ENCODE assay signal across 9 cellular contexts in genomic region chr1:52055854-52056109, GRCh38. TPM values are rescaled to one million over a fixed set of nuclear protein-coding genes. Genes with fewer than 3 reads are reported as not detected.
DNase-seq lines count a peak whose midpoint lies in the region; ATAC-seq, FAIRE-seq and TF ChIP-seq lines count a peak whose summit lies in the region.
"Had no signal": no experiment of that assay in that cellular context is flagged by ENCODE, and none has a peak within 500 bp of the region (broad histone marks: within the 10 kb centered on the region; RNA-seq: fewer than 3 reads in every experiment).

No MANE protein-coding gene starts in this region.

- ATAC-seq in K562 (no peak), memory B cell (ENCODE audit: low read depth) (no peak), upper lobe of left lung (ENCODE audit: low FRiP score in 2 of 2) (no peak)

- H3K4me1 ChIP-seq in K562 (replicated peaks in 1 of 2; ENCODE audit: control insufficient read depth in 2 of 2, insufficient read depth in 2 of 2, low read length in 2 of 2) (peaks cover 5 to 16% of the 10 kb centered on the region in 2 experiments), upper lobe of left lung (peaks cover 28 to 49% (median 35%) of the 10 kb centered on the region in 4 donors)

- TF ChIP-seq EP300 in K562 (IDR thresholded peaks at IDR 0.05; ENCODE audit: low read length) (no peak), upper lobe of left lung (IDR thresholded peaks at IDR 0.05) (no peak)

- peak overlapping the region in 1 of 2 experiments; percentile 93; a peak in 2 of 4 replicates for H3K9ac ChIP-seq in K562 (ENCODE audit: insufficient read depth in 1 of 2, low read depth in 2 of 2, low read length in 2 of 2)

- CTCF ChIA-PET in activated naive CD4-positive, alpha-beta T cell treated with anti-CD3 and anti-CD28 coated beads, Interleukin-2, amount 10 ng/mL, durations not matched to agents 7 days and 5 days (lab: Charles Lee), result no interaction called here
- CTCF ChIA-PET in K562 (lab: Yijun Ruan, JAX; ENCODE audit: low intra/inter-chr PET ratio), result no interaction called here

- peaks cover 55% of the 10 kb centered on the region for H3K4me1 Mint-ChIP-seq in activated naive CD4-positive, alpha-beta T cell treated with anti-CD3 and anti-CD28 coated beads, Interleukin-2, amount 10 ng/mL, durations not matched to agents 7 days and 5 days
- H3K4me1 Mint-ChIP-seq in memory B cell, result peaks cover 38% of the 10 kb centered on the region

- peak overlapping the region; percentile 93 for H3K4me3 Mint-ChIP-seq in activated naive CD4-positive, alpha-beta T cell treated with anti-CD3 and anti-CD28 coated beads, Interleukin-2, amount 10 ng/mL, durations not matched to agents 7 days and 5 days
- peak overlapping the region; percentile 92 for H3K4me3 Mint-ChIP-seq in memory B cell

- BruUV-seq in K562 (replicated peaks; lab: Mats Ljungman, UMichigan), result no TSS peak

- peaks cover 77% of the 10 kb centered on the region for H3K79me2 ChIP-seq in K562 (ENCODE audit: control insufficient read depth, insufficient read depth, low read length)

- no peaks in the 10 kb centered on the region for H3K9me3 Mint-ChIP-seq in activated naive CD4-positive, alpha-beta T cell treated with anti-CD3 and anti-CD28 coated beads, Interleukin-2, amount 10 ng/mL, durations not matched to agents 7 days and 5 days
- no peaks in the 10 kb centered on the region for H3K9me3 Mint-ChIP-seq in memory B cell

- peak overlapping the region; percentile 86 for H2AFZ ChIP-seq in K562 (ENCODE audit: low read depth, low read length)

- intact Hi-C loops in K562 (cut with micrococcal nuclease), result loop anchor here (1.0 to 5.0 kb wide), 2 partner anchors 23 to 497 kb away; partner anchors contain the start of gene TUT4

- H4K20me1 ChIP-seq in K562 (replicated peaks; ENCODE audit: control insufficient read depth, insufficient read depth, low read length), result no peaks in the 10 kb centered on the region

- no peak for FAIRE-seq in K562 (lab: Jason Lieb, UNC)
- FAIRE-seq: colon had no signal

- peak overlapping the region; percentile 99 for H3K4me2 ChIP-seq in K562 (ENCODE audit: insufficient read depth, low read length)

- POLR2A ChIA-PET in K562 (lab: Yijun Ruan, JAX), result interaction anchor here (0.7 to 3.8 kb wide), 17 partner anchors 9 to 384 kb away, joined by 3 to 32 read pairs (median 3); partner anchors contain the start of genes ORC1 and PRPF38A

- no peak for DNase-seq in activated naive CD4-positive, alpha-beta T cell treated with anti-CD3 and anti-CD28 coated beads, Interleukin-2, amount 10 ng/mL, durations not matched to agents 7 days and 5 days
- DNase-seq in activated naive CD4-positive, alpha-beta T cell treated with anti-CD3 and anti-CD28 coated beads, Interleukin-2, amount 50 U/mL, for 16 hours, result no peak
- DNase-seq in K562 (ENCODE audit: extremely low read depth in 1 of 4, low spot score in 3 of 4) (no peak), memory B cell (ENCODE audit: low spot score in 2 of 2) (no peak), upper lobe of left lung (no peak), NK-92 (lab: John Stamatoyannopoulos, UW; ENCODE audit: unreplicated experiment) (no peak), G401 (ENCODE audit: low spot score) (no peak), NCI-H187 treated with DMSO at 0.1 percent for 48 hours (lab: John Stamatoyannopoulos, UW) (no peak)

- peaks cover 29% of the 10 kb centered on the region for H3K36me3 Mint-ChIP-seq in activated naive CD4-positive, alpha-beta T cell treated with anti-CD3 and anti-CD28 coated beads, Interleukin-2, amount 10 ng/mL, durations not matched to agents 7 days and 5 days
- peaks cover 4% of the 10 kb centered on the region for H3K36me3 Mint-ChIP-seq in memory B cell

- WGBS in K562 (ENCODE audit: insufficient coverage, low coverage, missing lambda C conversion rate), result 2% methylated on average over 6 of the region's 6 CpGs
- WGBS in upper lobe of left lung, 2 donors, result 0 to 1% methylated on average over 6 of the region's 6 CpGs

- H3K27ac ChIP-seq in K562 (ENCODE audit: extremely low read depth, low read depth, low read length), result peak overlapping the region; percentile 94
- peak overlapping the region; percentile 92 to 95 (median 94) for H3K27ac ChIP-seq in upper lobe of left lung

- peaks cover 45% of the 10 kb centered on the region for H3K36me3 ChIP-seq in K562 (ENCODE audit: control insufficient read depth, insufficient read depth, low read length)
- peaks cover 4 to 22% (median 9%) of the 10 kb centered on the region in 4 donors for H3K36me3 ChIP-seq in upper lobe of left lung

- H3K4me3 ChIP-seq in K562 (peak overlapping the region; percentile 83), upper lobe of left lung (peak overlapping the region; percentile 73 to 90 (median 82))

- TF ChIP-seq POLR2A in K562 (conservative IDR thresholded peaks at IDR 0.05) (no peak), upper lobe of left lung (IDR thresholded peaks at IDR 0.05) (no peak)

- no peaks in the 10 kb centered on the region for H3K27me3 Mint-ChIP-seq in activated naive CD4-positive, alpha-beta T cell treated with anti-CD3 and anti-CD28 coated beads, Interleukin-2, amount 10 ng/mL, durations not matched to agents 7 days and 5 days
- H3K27me3 Mint-ChIP-seq in memory B cell, result no peaks in the 10 kb centered on the region

- H3K9me3 ChIP-seq in K562 (replicated peaks; ENCODE audit: control insufficient read depth, insufficient read depth, low read depth, low read length) (no peaks in the 10 kb centered on the region), upper lobe of left lung (no peaks in the 10 kb centered on the region)

- H3K27ac Mint-ChIP-seq in activated naive CD4-positive, alpha-beta T cell treated with anti-CD3 and anti-CD28 coated beads, Interleukin-2, amount 10 ng/mL, durations not matched to agents 7 days and 5 days, result peak overlapping the region; percentile 97
- H3K27ac Mint-ChIP-seq in memory B cell, result peak overlapping the region; percentile 97

- H3K27me3 ChIP-seq in K562 (ENCODE audit: control insufficient read depth in 2 of 2, insufficient read depth in 2 of 2, low read length in 2 of 2) (no peaks in the 10 kb centered on the region; a peak in 1 of 5 replicates), upper lobe of left lung (no peaks in the 10 kb centered on the region)

- TF ChIP-seq CTCF in K562 (IDR thresholded peaks at IDR 0.05 in 2 of 3, conservative IDR thresholded peaks at IDR 0.05 in 1 of 3; ENCODE audit: insufficient read depth in 2 of 3, low read depth in 1 of 3, low read length in 3 of 3), result no peak
- TF ChIP-seq CTCF in upper lobe of left lung (IDR thresholded peaks at IDR 0.05), result no peak

- in situ Hi-C loops in K562 (cut with MboI) (no loop called here), G401 (cut with HindIII; ENCODE audit: low sequenced_read_pairs) (no loop called here)

- H3K9me1 ChIP-seq in K562 (ENCODE audit: control insufficient read depth, insufficient read depth, low read length), result no peaks in the 10 kb centered on the region

- TF ChIP-seq RAD21 in K562 (CRISPR knock-in tag; conservative IDR thresholded peaks at IDR 0.05 in 1 of 2, IDR thresholded peaks at IDR 0.05 in 1 of 2), result no peak

RNA-seq across cellular contexts. Expression of gene BTF3L4, which starts 0.3 kb away (rescaled TPM):
- total RNA-seq in K562 (2011; cell fraction: chromatin; rRNA removed; ENCODE audit: low replicate concordance), result 33.9 and 89.6 TPM in 2 replicates
- 32.2 and 33.0 TPM in 2 replicates for total RNA-seq in K562 (2011; cell fraction: nucleolus; rRNA removed)
- total RNA-seq in K562 (2011; cell fraction: nucleoplasm; rRNA removed), result 65.7 and 117 TPM in 2 replicates
- total RNA-seq in K562 (2014; rRNA removed), result 36.3 and 40.1 TPM in 2 replicates
- total RNA-seq in K562 (2014; rRNA removed; fragmentation: Illumina TruSeq; extraction: Trizol), result 102 and 114 TPM in 2 replicates
- 66.4 and 73.3 TPM in 2 replicates for total RNA-seq in K562 (2015; rRNA removed; fragmentation: Illumina TruSeq; extraction: Trizol)
- 54.4 and 54.9 TPM in 2 replicates for total RNA-seq in K562 (2021)
- 64.1 and 78.0 TPM in 2 replicates for polyA plus RNA-seq in K562 (2011; rRNA removed)
- 12.5 and 39.8 TPM in 2 replicates for polyA plus RNA-seq in K562 (2011; cell fraction: cytosol; rRNA removed)
- polyA plus RNA-seq in K562 (2011; cell fraction: nucleus; rRNA removed), result 11.6 and 25.7 TPM in 2 replicates
- polyA plus RNA-seq in K562 (2012), result 49.8 and 74.5 TPM in 2 replicates
- polyA plus RNA-seq in K562 (2014; fragmentation: Illumina TruSeq; extraction: Trizol), result 85.1 and 99.0 TPM in 2 replicates
- 100 to 1,000 TPM in 1 of 2 experiments, 10 to 100 TPM in 1; 90.9 to 106 TPM for polyA plus RNA-seq in K562 (2014; fragmentation: Nextera tagmentation; extraction: Ambion mirVana)
- polyA plus RNA-seq in K562 (2014; rRNA removed), result 72.3 and 88.8 TPM in 2 replicates
- polyA minus RNA-seq in K562 (2011; rRNA and poly(A)+ RNA removed), result 45.1 and 68.5 TPM in 2 replicates
- 31.9 and 32.6 TPM in 2 replicates for polyA minus RNA-seq in K562 (2011; cell fraction: cytosol; rRNA and poly(A)+ RNA removed)
- polyA minus RNA-seq in K562 (2011; cell fraction: nucleus; rRNA and poly(A)+ RNA removed), result 19.0 and 31.0 TPM in 2 replicates
- total RNA-seq in upper lobe of left lung, result 10 to 100 TPM in 5 of 6 donors, 1 to 10 TPM in 1; 6.0 to 48.0 (median 34.4) TPM
- 60.5 and 77.3 TPM in 2 replicates for total RNA-seq in G401 (2014; rRNA removed; shearing (Covaris generic))

RNA-seq across cellular contexts. Expression of gene TXNDC12, which starts 0.8 kb away (rescaled TPM):
- 35.5 and 42.7 TPM in 2 replicates for total RNA-seq in K562 (2011; cell fraction: chromatin; rRNA removed; ENCODE audit: low replicate concordance)
- 45.9 and 51.5 TPM in 2 replicates for total RNA-seq in K562 (2011; cell fraction: nucleolus; rRNA removed)
- 54.7 and 62.0 TPM in 2 replicates for total RNA-seq in K562 (2011; cell fraction: nucleoplasm; rRNA removed)
- 33.4 and 47.6 TPM in 2 replicates for total RNA-seq in K562 (2014; rRNA removed)
- 37.8 and 40.2 TPM in 2 replicates for total RNA-seq in K562 (2014; rRNA removed; fragmentation: Illumina TruSeq; extraction: Trizol)
- 29.7 and 34.6 TPM in 2 replicates for total RNA-seq in K562 (2015; rRNA removed; fragmentation: Illumina TruSeq; extraction: Trizol)
- 57.9 and 60.8 TPM in 2 replicates for total RNA-seq in K562 (2021)
- 45.9 and 53.1 TPM in 2 replicates for polyA plus RNA-seq in K562 (2011; rRNA removed)
- polyA plus RNA-seq in K562 (2011; cell fraction: cytosol; rRNA removed), result 17.1 and 33.6 TPM in 2 replicates
- 13.3 and 16.5 TPM in 2 replicates for polyA plus RNA-seq in K562 (2011; cell fraction: nucleus; rRNA removed)
- 46.0 and 101 TPM in 2 replicates for polyA plus RNA-seq in K562 (2012)
- polyA plus RNA-seq in K562 (2014; fragmentation: Illumina TruSeq; extraction: Trizol), result 31.7 and 32.1 TPM in 2 replicates
- polyA plus RNA-seq in K562 (2014; fragmentation: Nextera tagmentation; extraction: Ambion mirVana), result 10 to 100 TPM; 17.0 to 29.3 TPM
- 43.5 and 45.4 TPM in 2 replicates for polyA plus RNA-seq in K562 (2014; rRNA removed)
- polyA minus RNA-seq in K562 (2011; rRNA and poly(A)+ RNA removed), result 22.5 and 27.6 TPM in 2 replicates
- polyA minus RNA-seq in K562 (2011; cell fraction: cytosol; rRNA and poly(A)+ RNA removed), result 56.3 and 58.4 TPM in 2 replicates
- polyA minus RNA-seq in K562 (2011; cell fraction: nucleus; rRNA and poly(A)+ RNA removed), result 10.6 and 13.2 TPM in 2 replicates
- 10 to 100 TPM in 5 of 6 donors, 1 to 10 TPM in 1; 8.4 to 54.0 (median 26.6) TPM for total RNA-seq in upper lobe of left lung
- 44.6 and 62.4 TPM in 2 replicates for total RNA-seq in G401 (2014; rRNA removed; shearing (Covaris generic))

RNA-seq across cellular contexts. Expression of gene KTI12, which starts 22.2 kb away (rescaled TPM):
- 17.1 and 23.9 TPM in 2 replicates for total RNA-seq in K562 (2011; cell fraction: chromatin; rRNA removed; ENCODE audit: low replicate concordance)
- total RNA-seq in K562 (2011; cell fraction: nucleolus; rRNA removed), result 23.8 and 28.2 TPM in 2 replicates
- total RNA-seq in K562 (2011; cell fraction: nucleoplasm; rRNA removed), result 15.8 and 17.0 TPM in 2 replicates
- 15.2 and 19.6 TPM in 2 replicates for total RNA-seq in K562 (2014; rRNA removed)
- 11.3 and 11.7 TPM in 2 replicates for total RNA-seq in K562 (2014; rRNA removed; fragmentation: Illumina TruSeq; extraction: Trizol)
- total RNA-seq in K562 (2015; rRNA removed; fragmentation: Illumina TruSeq; extraction: Trizol), result 10.7 and 10.9 TPM in 2 replicates
- total RNA-seq in K562 (2021), result 22.8 and 25.9 TPM in 2 replicates
- 12.0 and 12.7 TPM in 2 replicates for polyA plus RNA-seq in K562 (2011; rRNA removed)
- polyA plus RNA-seq in K562 (2011; cell fraction: cytosol; rRNA removed), result 13.7 and 27.1 TPM in 2 replicates
- polyA plus RNA-seq in K562 (2011; cell fraction: nucleus; rRNA removed), result 12.5 and 13.1 TPM in 2 replicates
- 15.7 and 17.3 TPM in 2 replicates for polyA plus RNA-seq in K562 (2012)
- polyA plus RNA-seq in K562 (2014; fragmentation: Illumina TruSeq; extraction: Trizol), result 10.9 and 11.6 TPM in 2 replicates
- polyA plus RNA-seq in K562 (2014; fragmentation: Nextera tagmentation; extraction: Ambion mirVana), result 1 to 10 TPM; 3.1 to 4.8 TPM
- polyA plus RNA-seq in K562 (2014; rRNA removed), result 21.1 and 23.6 TPM in 2 replicates
- polyA minus RNA-seq in K562 (2011; rRNA and poly(A)+ RNA removed), result 10.1 and 11.8 TPM in 2 replicates
- 6.3 and 8.4 TPM in 2 replicates for polyA minus RNA-seq in K562 (2011; cell fraction: cytosol; rRNA and poly(A)+ RNA removed)
- 7.7 and 12.9 TPM in 2 replicates for polyA minus RNA-seq in K562 (2011; cell fraction: nucleus; rRNA and poly(A)+ RNA removed)
- total RNA-seq in upper lobe of left lung, result 10 to 100 TPM in 1 of 6 donors, 1 to 10 TPM in 5; 2.6 to 11.6 (median 7.3) TPM
- total RNA-seq in G401 (2014; rRNA removed; shearing (Covaris generic)), result 16.3 and 18.3 TPM in 2 replicates
